Comparison of ENCODE assay signal across 1 cellular context in genomic region chr11:58004664-58005063, GRCh38.
TF ChIP-seq lines count a peak whose summit lies in the region.

No MANE protein-coding gene starts in this region.

TF ChIP-seq in GM23338, 12 proteins besides CTCF, POLR2A, EP300 and RAD21 (continued from another document):
- no peak for TF ChIP-seq REST (IDR thresholded peaks at IDR 0.05; ENCODE audit: unreplicated experiment)
- TF ChIP-seq, protein P1, sequence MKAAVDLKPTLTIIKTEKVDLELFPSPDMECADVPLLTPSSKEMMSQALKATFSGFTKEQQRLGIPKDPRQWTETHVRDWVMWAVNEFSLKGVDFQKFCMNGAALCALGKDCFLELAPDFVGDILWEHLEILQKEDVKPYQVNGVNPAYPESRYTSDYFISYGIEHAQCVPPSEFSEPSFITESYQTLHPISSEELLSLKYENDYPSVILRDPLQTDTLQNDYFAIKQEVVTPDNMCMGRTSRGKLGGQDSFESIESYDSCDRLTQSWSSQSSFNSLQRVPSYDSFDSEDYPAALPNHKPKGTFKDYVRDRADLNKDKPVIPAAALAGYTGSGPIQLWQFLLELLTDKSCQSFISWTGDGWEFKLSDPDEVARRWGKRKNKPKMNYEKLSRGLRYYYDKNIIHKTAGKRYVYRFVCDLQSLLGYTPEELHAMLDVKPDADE (IDR thresholded peaks at IDR 0.05) = no peak
- no peak for TF ChIP-seq STAT1 (IDR thresholded peaks at IDR 0.05; ENCODE audit: unreplicated experiment)
- no peak for TF ChIP-seq POLR2AphosphoS5 (IDR thresholded peaks at IDR 0.05; ENCODE audit: low read depth)
- no peak for TF ChIP-seq ZNF114 (CRISPR knock-in tag; IDR thresholded peaks at IDR 0.05)
- no peak for TF ChIP-seq EZH2 (IDR thresholded peaks at IDR 0.05; ENCODE audit: low read depth, unreplicated experiment)
- TF ChIP-seq, protein P2, sequence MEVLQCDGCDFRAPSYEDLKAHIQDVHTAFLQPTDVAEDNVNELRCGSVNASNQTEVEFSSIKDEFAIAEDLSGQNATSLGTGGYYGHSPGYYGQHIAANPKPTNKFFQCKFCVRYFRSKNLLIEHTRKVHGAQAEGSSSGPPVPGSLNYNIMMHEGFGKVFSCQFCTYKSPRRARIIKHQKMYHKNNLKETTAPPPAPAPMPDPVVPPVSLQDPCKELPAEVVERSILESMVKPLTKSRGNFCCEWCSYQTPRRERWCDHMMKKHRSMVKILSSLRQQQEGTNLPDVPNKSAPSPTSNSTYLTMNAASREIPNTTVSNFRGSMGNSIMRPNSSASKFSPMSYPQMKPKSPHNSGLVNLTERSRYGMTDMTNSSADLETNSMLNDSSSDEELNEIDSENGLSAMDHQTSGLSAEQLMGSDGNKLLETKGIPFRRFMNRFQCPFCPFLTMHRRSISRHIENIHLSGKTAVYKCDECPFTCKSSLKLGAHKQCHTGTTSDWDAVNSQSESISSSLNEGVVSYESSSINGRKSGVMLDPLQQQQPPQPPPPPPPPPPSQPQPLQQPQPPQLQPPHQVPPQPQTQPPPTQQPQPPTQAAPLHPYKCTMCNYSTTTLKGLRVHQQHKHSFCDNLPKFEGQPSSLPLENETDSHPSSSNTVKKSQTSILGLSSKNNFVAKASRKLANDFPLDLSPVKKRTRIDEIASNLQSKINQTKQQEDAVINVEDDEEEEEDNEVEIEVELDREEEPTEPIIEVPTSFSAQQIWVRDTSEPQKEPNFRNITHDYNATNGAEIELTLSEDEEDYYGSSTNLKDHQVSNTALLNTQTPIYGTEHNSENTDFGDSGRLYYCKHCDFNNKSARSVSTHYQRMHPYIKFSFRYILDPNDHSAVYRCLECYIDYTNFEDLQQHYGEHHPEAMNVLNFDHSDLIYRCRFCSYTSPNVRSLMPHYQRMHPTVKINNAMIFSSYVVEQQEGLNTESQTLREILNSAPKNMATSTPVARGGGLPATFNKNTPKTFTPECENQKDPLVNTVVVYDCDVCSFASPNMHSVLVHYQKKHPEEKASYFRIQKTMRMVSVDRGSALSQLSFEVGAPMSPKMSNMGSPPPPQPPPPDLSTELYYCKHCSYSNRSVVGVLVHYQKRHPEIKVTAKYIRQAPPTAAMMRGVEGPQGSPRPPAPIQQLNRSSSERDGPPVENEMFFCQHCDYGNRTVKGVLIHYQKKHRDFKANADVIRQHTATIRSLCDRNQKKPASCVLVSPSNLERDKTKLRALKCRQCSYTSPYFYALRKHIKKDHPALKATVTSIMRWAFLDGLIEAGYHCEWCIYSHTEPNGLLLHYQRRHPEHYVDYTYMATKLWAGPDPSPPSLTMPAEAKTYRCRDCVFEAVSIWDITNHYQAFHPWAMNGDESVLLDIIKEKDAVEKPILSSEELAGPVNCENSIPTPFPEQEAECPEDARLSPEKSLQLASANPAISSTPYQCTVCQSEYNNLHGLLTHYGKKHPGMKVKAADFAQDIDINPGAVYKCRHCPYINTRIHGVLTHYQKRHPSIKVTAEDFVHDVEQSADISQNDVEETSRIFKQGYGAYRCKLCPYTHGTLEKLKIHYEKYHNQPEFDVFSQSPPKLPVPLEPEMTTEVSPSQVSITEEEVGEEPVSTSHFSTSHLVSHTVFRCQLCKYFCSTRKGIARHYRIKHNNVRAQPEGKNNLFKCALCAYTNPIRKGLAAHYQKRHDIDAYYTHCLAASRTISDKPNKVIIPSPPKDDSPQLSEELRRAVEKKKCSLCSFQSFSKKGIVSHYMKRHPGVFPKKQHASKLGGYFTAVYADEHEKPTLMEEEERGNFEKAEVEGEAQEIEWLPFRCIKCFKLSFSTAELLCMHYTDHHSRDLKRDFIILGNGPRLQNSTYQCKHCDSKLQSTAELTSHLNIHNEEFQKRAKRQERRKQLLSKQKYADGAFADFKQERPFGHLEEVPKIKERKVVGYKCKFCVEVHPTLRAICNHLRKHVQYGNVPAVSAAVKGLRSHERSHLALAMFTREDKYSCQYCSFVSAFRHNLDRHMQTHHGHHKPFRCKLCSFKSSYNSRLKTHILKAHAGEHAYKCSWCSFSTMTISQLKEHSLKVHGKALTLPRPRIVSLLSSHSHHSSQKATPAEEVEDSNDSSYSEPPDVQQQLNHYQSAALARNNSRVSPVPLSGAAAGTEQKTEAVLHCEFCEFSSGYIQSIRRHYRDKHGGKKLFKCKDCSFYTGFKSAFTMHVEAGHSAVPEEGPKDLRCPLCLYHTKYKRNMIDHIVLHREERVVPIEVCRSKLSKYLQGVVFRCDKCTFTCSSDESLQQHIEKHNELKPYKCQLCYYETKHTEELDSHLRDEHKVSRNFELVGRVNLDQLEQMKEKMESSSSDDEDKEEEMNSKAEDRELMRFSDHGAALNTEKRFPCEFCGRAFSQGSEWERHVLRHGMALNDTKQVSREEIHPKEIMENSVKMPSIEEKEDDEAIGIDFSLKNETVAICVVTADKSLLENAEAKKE (CRISPR knock-in tag; IDR thresholded peaks at IDR 0.05) = no peak
- no peak for TF ChIP-seq CREB1 (CRISPR knock-in tag; IDR thresholded peaks at IDR 0.05; ENCODE audit: low read depth)
- no peak for TF ChIP-seq ZNF331 (CRISPR knock-in tag; IDR thresholded peaks at IDR 0.05; ENCODE audit: low read depth)
- no peak for TF ChIP-seq JUNB (IDR thresholded peaks at IDR 0.05; ENCODE audit: unreplicated experiment)
